In the genomic region with DNA sequence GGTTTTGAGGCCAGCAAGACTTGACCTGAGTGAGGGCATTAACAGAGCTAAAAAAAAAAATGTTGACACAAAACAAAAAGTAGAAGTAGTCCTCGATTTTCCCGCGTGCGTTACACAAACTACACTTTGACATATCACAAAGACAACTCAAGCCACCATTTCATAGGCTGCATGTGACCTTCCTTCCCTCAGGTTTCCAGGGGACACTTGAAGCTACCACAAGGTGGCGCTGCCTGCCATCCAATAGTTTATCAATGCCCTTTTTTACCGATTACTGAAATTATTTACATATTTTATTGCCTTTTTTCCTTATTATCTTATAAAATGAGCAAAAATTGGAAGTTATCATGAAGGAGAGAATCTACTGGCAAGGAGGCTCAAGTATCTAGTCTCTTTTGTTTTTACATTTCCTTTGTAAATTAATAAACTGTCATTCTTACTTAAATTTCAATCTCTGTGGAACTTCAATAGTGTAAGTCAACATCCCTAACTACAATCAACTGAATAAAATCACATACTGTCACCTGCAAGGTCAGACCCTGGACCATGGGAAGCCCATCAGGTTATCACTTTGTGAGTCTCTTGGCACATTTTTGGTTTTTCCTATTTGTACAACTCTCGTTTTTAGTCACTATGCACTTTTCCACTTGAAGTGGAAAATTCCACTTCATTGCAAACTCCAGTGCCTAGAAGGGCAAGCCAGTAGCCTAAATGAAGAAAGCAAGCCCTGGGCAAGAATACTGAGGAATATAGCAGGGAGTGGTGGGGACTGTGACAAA, we compare ENCODE assay signal across 8 cellular contexts.
A peak's percentile ranks its signal among the peaks of the same experiment; 100 is the strongest.
DNase-seq lines count a peak whose midpoint lies in the region; ATAC-seq and TF ChIP-seq lines count a peak whose summit lies in the region.

No MANE protein-coding gene starts in this region.

- H3K4ac ChIP-seq in mesenchymal stem cell (ENCODE audit: low read depth in 1 of 2, low read length in 2 of 2), result no peak overlapping the region

- no peak overlapping the region for H3K23ac ChIP-seq in mesenchymal stem cell (ENCODE audit: low read length in 2 of 2)

- no peak overlapping the region for H4K91ac ChIP-seq in mesenchymal stem cell (ENCODE audit: low read length)

- peak; percentile 33 for DNase-seq in NCI-H82 treated with DMSO at 0.1 percent for 48 hours (lab: John Stamatoyannopoulos, UW; ENCODE audit: unreplicated experiment)
- DNase-seq in activated CD4-positive, alpha-beta T cell treated with anti-CD3 and anti-CD28 coated beads, Interleukin-2, amount 50 U/mL, for 48 hours, result peak; percentile 82 to 84
- peak; percentile 79 for DNase-seq in ecto neural progenitor cell (ENCODE audit: low spot score)
- DNase-seq in mesenchymal stem cell, result peak; percentile 65
- DNase-seq in stimulated activated CD8-positive, alpha-beta memory T cell treated with anti-CD3 and anti-CD28 coated beads, Interleukin-4, amount 100 ng/mL, for 24 hours (ENCODE audit: low read depth), result peak; percentile 58

- no peak overlapping the region for H4K8ac ChIP-seq in mesenchymal stem cell (ENCODE audit: low read length)

- TF ChIP-seq CTCF in GM12873 (IDR thresholded peaks at IDR 0.05; ENCODE audit: insufficient read depth, low read depth, low read length, missing control alignments), result peak; percentile 87

- 27% methylated on average over 5 of the region's 7 CpGs for WGBS in mesenchymal stem cell

- H3K4me1 ChIP-seq in mesenchymal stem cell (ENCODE audit: control insufficient read depth, insufficient read depth, low read depth, low read length), result peaks cover 5% of the 10 kb centered on the region

- H3K14ac ChIP-seq in mesenchymal stem cell (ENCODE audit: low read length in 2 of 2), result no peak overlapping the region

- H2BK5ac ChIP-seq in mesenchymal stem cell (ENCODE audit: low read depth, low read length, poor library complexity, severe bottlenecking), result no peak overlapping the region

- no peak overlapping the region for H2BK120ac ChIP-seq in mesenchymal stem cell (ENCODE audit: low read depth, low read length)

- peak overlapping the region; percentile 41 for H3K9ac ChIP-seq in mesenchymal stem cell (ENCODE audit: low read length)

- no peak overlapping the region for H3K27ac ChIP-seq in mesenchymal stem cell (ENCODE audit: low read length, poor library complexity, severe bottlenecking)

- H3K18ac ChIP-seq in mesenchymal stem cell (ENCODE audit: low read depth in 1 of 2, low read length in 2 of 2), result no peak overlapping the region

- no peak overlapping the region for H2AK5ac ChIP-seq in mesenchymal stem cell (ENCODE audit: low read length, severe bottlenecking)

- H2BK15ac ChIP-seq in mesenchymal stem cell (ENCODE audit: low read depth, poor library complexity, severe bottlenecking), result no peak overlapping the region

- no peak overlapping the region for H3K4me3 ChIP-seq in mesenchymal stem cell (ENCODE audit: insufficient read depth in 1 of 2, low read depth in 1 of 2, low read length in 2 of 2)

- no peaks in the 10 kb centered on the region for H3K9me3 ChIP-seq in mesenchymal stem cell (ENCODE audit: control insufficient read depth, low read length)

- H3K4me2 ChIP-seq in mesenchymal stem cell (ENCODE audit: low read length, poor library complexity, severe bottlenecking), result no peak overlapping the region

- ATAC-seq in HG03354 (IDR thresholded peaks at IDR 0.05; ENCODE audit: poor library complexity, severe bottlenecking, unreplicated experiment) (peak; percentile 44), GM21526 (IDR thresholded peaks at IDR 0.05; ENCODE audit: low FRiP score, unreplicated experiment) (no peak)

- H3K79me1 ChIP-seq in mesenchymal stem cell (replicated peaks; ENCODE audit: low read length, poor library complexity, severe bottlenecking), result no peaks in the 10 kb centered on the region

- H2AFZ ChIP-seq in mesenchymal stem cell (ENCODE audit: low read depth, low read length), result no peak overlapping the region

- no peaks in the 10 kb centered on the region for H3K27me3 ChIP-seq in mesenchymal stem cell (ENCODE audit: control insufficient read depth in 1 of 2, insufficient read depth in 1 of 2, low read length in 2 of 2)

- H2BK12ac ChIP-seq in mesenchymal stem cell (ENCODE audit: low read length in 2 of 2), result no peak overlapping the region

- no peaks in the 10 kb centered on the region for H3K36me3 ChIP-seq in mesenchymal stem cell (ENCODE audit: control insufficient read depth in 1 of 2, insufficient read depth in 2 of 2, low read depth in 1 of 2, low read length in 2 of 2)

Comparison
In these comparisons a context has a peak if more than half of its experiments do, and no peak if none do; other contexts are left out.
1. DNase-seq: peak in every context shown above with its lines; median percentile 83 in activated CD4-positive, alpha-beta T cell treated with anti-CD3 and anti-CD28 coated beads, Interleukin-2, amount 50 U/mL, for 48 hours; 79 in ecto neural progenitor cell; 65 in mesenchymal stem cell; 58 in stimulated activated CD8-positive, alpha-beta memory T cell treated with anti-CD3 and anti-CD28 coated beads, Interleukin-4, amount 100 ng/mL, for 24 hours; 33 in NCI-H82 treated with DMSO at 0.1 percent for 48 hours.